In the genomic region with DNA sequence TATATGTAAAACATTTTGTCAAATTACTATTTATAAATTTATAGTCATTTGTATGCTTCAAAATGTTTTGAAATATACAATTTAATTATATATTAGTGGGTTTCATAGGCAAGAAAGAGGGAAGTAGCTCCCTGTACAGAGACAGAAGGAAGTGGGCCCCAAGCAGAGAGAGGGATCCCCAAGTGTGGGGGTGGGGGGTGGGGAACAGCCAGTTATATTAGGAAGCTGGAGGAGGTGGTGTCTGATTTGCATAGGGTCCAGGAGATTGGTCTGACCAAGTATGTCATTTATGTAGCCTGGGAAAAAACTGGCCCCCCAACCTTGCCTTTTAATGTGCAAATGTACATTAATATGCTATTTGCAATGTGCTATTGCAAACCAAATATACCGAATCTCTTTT, we compare ENCODE assay signal across 25 cellular contexts.
DNase-seq lines count a peak whose midpoint lies in the region; ATAC-seq, FAIRE-seq and TF ChIP-seq lines count a peak whose summit lies in the region.
"Had no signal": no experiment of that assay in that cellular context is flagged by ENCODE, and none has a peak within 500 bp of the region (broad histone marks: within the 10 kb centered on the region; RNA-seq: fewer than 3 reads in every experiment).

No MANE protein-coding gene starts in this region.

- no peaks in the 10 kb centered on the region for H3K27me3 Mint-ChIP-seq in endodermal cell (ENCODE audit: insufficient read depth)
- H3K27me3 Mint-ChIP-seq: CD4-positive, CD25-positive, alpha-beta regulatory T cell; IgD-negative memory B cell had no signal

- no peak overlapping the region for H3K27ac ChIP-seq in endodermal cell (ENCODE audit: low read depth, low read length)
- H3K27ac ChIP-seq: BLaER1, PC-9 had no signal

- no peak for TF ChIP-seq CTCF in endodermal cell (conservative IDR thresholded peaks at IDR 0.05)

- WGBS in endodermal cell (ENCODE audit: insufficient coverage in 1 of 2, insufficient read length in 1 of 2), 2 experiments: 83 to 100% methylated on average over 1 of the region's 1 CpG

- H3K27me3 ChIP-seq in endodermal cell (ENCODE audit: control insufficient read depth, insufficient read depth, low read length, poor library complexity, severe bottlenecking): no peaks in the 10 kb centered on the region
- H3K27me3 ChIP-seq: BLaER1 had no signal

- H3K9me3 ChIP-seq in endodermal cell (ENCODE audit: control insufficient read depth, low read length): no peaks in the 10 kb centered on the region
- H3K9me3 ChIP-seq: BLaER1 had no signal

- H3K9ac ChIP-seq in endodermal cell (ENCODE audit: extremely low read depth, low read length, poor library complexity, severe bottlenecking): no peak overlapping the region
- H3K9ac ChIP-seq: BLaER1 had no signal

- H3K36me3 ChIP-seq in endodermal cell (ENCODE audit: control insufficient read depth, insufficient read depth, low read length): no peaks in the 10 kb centered on the region
- H3K36me3 ChIP-seq: BLaER1 had no signal

- no peaks in the 10 kb centered on the region for H3K36me3 Mint-ChIP-seq in endodermal cell (ENCODE audit: low read depth)
- H3K36me3 Mint-ChIP-seq: CD4-positive, CD25-positive, alpha-beta regulatory T cell; IgD-negative memory B cell had no signal

- peak; percentile 32 for DNase-seq in SIG-M5 treated with dmso at 0.1 percent for 504 hours (lab: John Stamatoyannopoulos, UW; ENCODE audit: unreplicated experiment)
- DNase-seq in SIG-M5 (lab: John Stamatoyannopoulos, UW): no peak
- DNase-seq in MV-4-11 (lab: John Stamatoyannopoulos, UW): peak; percentile 71
- no peak for DNase-seq in endodermal cell
- DNase-seq in NCI-H1105 (lab: John Stamatoyannopoulos, UW): no peak
- DNase-seq: CD4-positive, CD25-positive, alpha-beta regulatory T cell; COR-L47; DMS53; Karpas-422; NCI-H1048; NCI-H1417 treated with DMSO at 0.1 percent for 48 hours; NCI-H1694 treated with DMSO at 0.1 percent for 48 hours; NCI-H2081; NCI-H2227 treated with DMSO at 0.1 percent for 48 hours; NCI-H526 treated with DMSO at 0.1 percent for 48 hours; PC-9; SW 1271 had no signal

- no peaks in the 10 kb centered on the region for H3K9me3 Mint-ChIP-seq in endodermal cell
- H3K9me3 Mint-ChIP-seq: IgD-negative memory B cell; T-helper 1 cell treated with Interleukin-12 subunit alpha and Interleukin-12 subunit beta and Interleukin-4 antibody, amounts not matched to agents 30 μg/mL and 1 μg/mL, for 36 hours had no signal

- H3K4me3 Mint-ChIP-seq in endodermal cell: no peak overlapping the region
- H3K4me3 Mint-ChIP-seq: CD4-positive, CD25-positive, alpha-beta regulatory T cell; IgD-negative memory B cell; T-helper 1 cell treated with Interleukin-12 subunit alpha and Interleukin-12 subunit beta and Interleukin-4 antibody, amounts not matched to agents 30 μg/mL and 1 μg/mL, for 36 hours had no signal

- no peak for ATAC-seq in GM18498 (IDR thresholded peaks at IDR 0.05; ENCODE audit: unreplicated experiment)
- ATAC-seq: GM12878, HCT116, Right ventricle myocardium inferior had no signal

- peaks cover 13% of the 10 kb centered on the region for H3K4me1 Mint-ChIP-seq in endodermal cell
- H3K4me1 Mint-ChIP-seq: CD4-positive, CD25-positive, alpha-beta regulatory T cell; IgD-negative memory B cell had no signal

- peaks cover 5% of the 10 kb centered on the region for H3K4me1 ChIP-seq in endodermal cell (ENCODE audit: control insufficient read depth, insufficient read depth, low read length)
- H3K4me1 ChIP-seq: BLaER1 had no signal

- no peak overlapping the region for H3K4me3 ChIP-seq in endodermal cell (ENCODE audit: low read length)
- H3K4me3 ChIP-seq: BLaER1, GM12878, PC-9 had no signal

- FAIRE-seq in TTC549 (lab: Jason Lieb, UNC): peak; percentile 31
- FAIRE-seq: GM12878 had no signal

- H3K27ac Mint-ChIP-seq in endodermal cell: no peak overlapping the region
- H3K27ac Mint-ChIP-seq: CD4-positive, CD25-positive, alpha-beta regulatory T cell; IgD-negative memory B cell; T-helper 1 cell treated with Interleukin-12 subunit alpha and Interleukin-12 subunit beta and Interleukin-4 antibody, amounts not matched to agents 30 μg/mL and 1 μg/mL, for 36 hours had no signal

Comparison
In these comparisons a context has a peak if more than half of its experiments do, and no peak if none do; other contexts are left out.
1. DNase-seq: peak in SIG-M5 treated with dmso at 0.1 percent for 504 hours (single experiment) and MV-4-11 (single experiment); none in SIG-M5 (single experiment), endodermal cell (single experiment) and NCI-H1105 (single experiment).